ENCODE assay signal across 9 cellular contexts in the genomic region with DNA sequence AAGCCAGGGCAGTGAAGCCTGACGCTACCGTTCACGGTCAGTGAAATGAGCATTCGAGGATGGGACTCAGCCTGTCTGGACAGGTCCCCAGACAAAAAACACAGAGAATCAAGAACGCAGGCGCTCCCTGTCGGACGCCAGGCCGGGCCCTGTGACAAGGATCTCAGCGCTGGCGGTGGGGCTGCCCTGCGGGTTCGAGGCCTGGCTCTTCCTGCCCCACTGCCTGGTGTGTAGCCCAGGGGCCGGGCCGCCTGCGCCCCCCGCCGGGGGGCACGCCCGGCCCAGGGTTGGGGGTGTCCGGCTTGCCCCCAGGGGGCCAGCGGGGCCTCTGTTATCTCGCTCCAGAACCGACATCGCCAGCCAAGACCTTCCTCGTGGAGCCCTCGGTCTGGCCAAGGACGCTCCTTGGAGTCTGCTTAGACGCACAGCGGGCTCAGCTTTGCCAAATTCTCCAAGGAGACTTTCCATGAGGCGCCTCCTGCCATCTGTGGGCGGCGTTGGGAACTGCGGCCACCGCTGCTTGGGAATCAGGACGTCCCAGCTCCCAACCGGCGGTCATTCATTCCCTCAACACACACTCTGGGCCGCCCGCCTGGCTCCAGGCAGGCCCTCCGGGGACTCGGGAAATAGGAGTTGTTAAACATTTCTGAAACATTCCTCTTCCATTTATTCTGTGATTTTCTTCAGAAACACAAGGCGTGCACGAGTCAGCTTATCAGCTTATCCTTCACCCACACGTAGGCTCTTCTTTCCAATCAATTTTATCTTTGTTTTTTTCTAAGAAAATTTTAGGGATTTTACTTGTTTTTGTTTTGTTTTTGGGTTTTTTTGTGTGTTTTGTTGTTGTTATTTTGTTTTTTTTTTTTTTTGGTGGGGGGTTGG. TPM values are rescaled to one million over a fixed set of nuclear protein-coding genes. Genes with fewer than 3 reads are reported as not detected.
DNase-seq lines count a peak whose midpoint lies in the region; ATAC-seq and TF ChIP-seq lines count a peak whose summit lies in the region.
"Had no signal": no experiment of that assay in that cellular context is flagged by ENCODE, and none has a peak within 500 bp of the region (broad histone marks: within the 10 kb centered on the region; RNA-seq: fewer than 3 reads in every experiment).

No MANE protein-coding gene starts in this region.

- no peaks in the 10 kb centered on the region for H3K9me1 ChIP-seq in IMR-90 (ENCODE audit: insufficient read depth, low read length)

- BruUV-seq in IMR-90 (replicated peaks; lab: Mats Ljungman, UMichigan) = no TSS peak

- no peak overlapping the region for H3K14ac ChIP-seq in IMR-90 (replicated peaks; ENCODE audit: low read depth, low read length)

- ATAC-seq in IMR-90 (ENCODE audit: low read depth) (peak; percentile 96), HG03280 (IDR thresholded peaks at IDR 0.05; ENCODE audit: unreplicated experiment) (no peak)

- H2BK20ac ChIP-seq in IMR-90 (ENCODE audit: low read depth, low read length) = no peak overlapping the region

- no peak overlapping the region for H3K23ac ChIP-seq in IMR-90 (ENCODE audit: low read depth, low read length)

- no peak for TF ChIP-seq POLR2A in IMR-90 (IDR thresholded peaks at IDR 0.05; ENCODE audit: low read depth, low read length)

- H3K9me3 Mint-ChIP-seq in neural crest cell = no peaks in the 10 kb centered on the region
- no peaks in the 10 kb centered on the region for H3K9me3 Mint-ChIP-seq in activated T-helper 2 cell treated with anti-CD3 and anti-CD28 coated beads, Interferon-gamma antibody, Interleukin-2, Interleukin-4, amounts not matched to agents 10 μg/mL and 5 μg/mL and 100 μg/mL, durations not matched to agents 14 hours and 24 hours and 36 hours
- H3K9me3 Mint-ChIP-seq: dendritic cell treated with granulocyte-macrophage colony-stimulating factor and Interleukin-4, amounts not matched to agents 40 ng/mL and 50 ng/mL, for 4 days had no signal

- H2AK9ac ChIP-seq in IMR-90 (replicated peaks; ENCODE audit: low read depth, low read length, poor library complexity) = no peak overlapping the region

- no peaks in the 10 kb centered on the region for H3K4me1 ChIP-seq in IMR-90 (ENCODE audit: control insufficient read depth, insufficient read depth, low read length)

- dilution Hi-C loops in IMR-90 (cut with HindIII; ENCODE audit: low sequenced_read_pairs, unreplicated experiment) = no loop called here

- no peak overlapping the region for H3K27ac Mint-ChIP-seq in neural crest cell (ENCODE audit: unreplicated experiment)
- H3K27ac Mint-ChIP-seq in activated T-helper 2 cell treated with anti-CD3 and anti-CD28 coated beads, Interferon-gamma antibody, Interleukin-2, Interleukin-4, amounts not matched to agents 10 μg/mL and 5 μg/mL and 100 μg/mL, durations not matched to agents 14 hours and 24 hours and 36 hours = no peak overlapping the region
- H3K27ac Mint-ChIP-seq: dendritic cell treated with granulocyte-macrophage colony-stimulating factor and Interleukin-4, amounts not matched to agents 40 ng/mL and 50 ng/mL, for 4 days had no signal

- H3K56ac ChIP-seq in IMR-90 (ENCODE audit: extremely low read depth, insufficient read depth, low read length) = no peak overlapping the region

- H2AFZ ChIP-seq in IMR-90 (replicated peaks; ENCODE audit: low read length, poor library complexity) = no peak overlapping the region

- H3K18ac ChIP-seq in IMR-90 (ENCODE audit: low read depth, low read length) = no peak overlapping the region

- H3K36me3 ChIP-seq in IMR-90 (ENCODE audit: control insufficient read depth, insufficient read depth, low read length) = no peaks in the 10 kb centered on the region
- H3K36me3 ChIP-seq in SK-N-MC (ENCODE audit: insufficient read depth, low read length) = no peaks in the 10 kb centered on the region

- peaks cover 57% of the 10 kb centered on the region for H3K27me3 ChIP-seq in IMR-90 (ENCODE audit: control insufficient read depth, insufficient read depth, low read length)

- no peak overlapping the region for H3K4ac ChIP-seq in IMR-90 (ENCODE audit: low read depth, low read length)

- intact Hi-C loops in IMR-90 (cut with micrococcal nuclease) = loop anchor here (1.0 kb wide), 2 partner anchors 166 to 495 kb away; no protein-coding TSS in a partner anchor
- intact Hi-C loops in activated T-helper 2 cell treated with anti-CD3 and anti-CD28 coated beads, Interferon-gamma antibody, Interleukin-2, Interleukin-4, amounts not matched to agents 10 μg/mL and 5 μg/mL and 100 μg/mL, durations not matched to agents 14 hours and 24 hours and 36 hours (cut with micrococcal nuclease) = no loop called here

- H3K4me2 ChIP-seq in IMR-90 (ENCODE audit: low read depth, low read length) = no peak overlapping the region

- CTCF ChIA-PET in IMR-90 (lab: Yijun Ruan, JAX) = interaction anchor here (0.6 to 6.9 kb wide), 7 partner anchors 9 to 496 kb away, joined by 3 to 61 read pairs (median 4); no protein-coding TSS in a partner anchor

- no peak overlapping the region for H4K91ac ChIP-seq in IMR-90 (ENCODE audit: insufficient read depth, low read depth, low read length)

- peak; percentile 80 for TF ChIP-seq RAD21 in IMR-90 (IDR thresholded peaks at IDR 0.05; ENCODE audit: low read length)

- no peak overlapping the region for H2BK120ac ChIP-seq in IMR-90 (ENCODE audit: low read depth, low read length)

- H3K4me1 Mint-ChIP-seq in neural crest cell = peaks cover 9% of the 10 kb centered on the region
- H3K4me1 Mint-ChIP-seq in activated T-helper 2 cell treated with anti-CD3 and anti-CD28 coated beads, Interferon-gamma antibody, Interleukin-2, Interleukin-4, amounts not matched to agents 10 μg/mL and 5 μg/mL and 100 μg/mL, durations not matched to agents 14 hours and 24 hours and 36 hours (ENCODE audit: low read depth) = peaks cover 2% of the 10 kb centered on the region

- WGBS in IMR-90 (ENCODE audit: extremely low coverage in 2 of 2, insufficient read length in 1 of 2), 2 experiments = 41% methylated on average over 17 of the region's 45 CpGs; no CpG with 5 or more reads in 1 of the 2 experiments

- no peaks in the 10 kb centered on the region for H3K36me3 Mint-ChIP-seq in neural crest cell (ENCODE audit: low read depth)
- H3K36me3 Mint-ChIP-seq in activated T-helper 2 cell treated with anti-CD3 and anti-CD28 coated beads, Interferon-gamma antibody, Interleukin-2, Interleukin-4, amounts not matched to agents 10 μg/mL and 5 μg/mL and 100 μg/mL, durations not matched to agents 14 hours and 24 hours and 36 hours (ENCODE audit: low read depth) = no peaks in the 10 kb centered on the region

- H3K4me3 ChIP-seq in IMR-90 (ENCODE audit: insufficient read depth, low read depth, low read length) = no peak overlapping the region
- peak overlapping the region; percentile 74 for H3K4me3 ChIP-seq in SK-N-MC
- H3K4me3 ChIP-seq in fibroblast of the aortic adventitia (ENCODE audit: low read depth, low read length) = no peak overlapping the region

- DNase-seq in NOMO-1 (lab: John Stamatoyannopoulos, UW; ENCODE audit: unreplicated experiment in 2 of 2) = peak; percentile 4 to 23
- no peak for DNase-seq in NOMO-1 treated with dmso at 0.1 percent for 144 hours (lab: John Stamatoyannopoulos, UW; ENCODE audit: unreplicated experiment)
- DNase-seq in IMR-90 = peak; percentile 69
- DNase-seq in SK-N-MC (ENCODE audit: low read depth, low spot score) = peak; percentile 64
- peak; percentile 94 for DNase-seq in fibroblast of the aortic adventitia (ENCODE audit: low read depth)
- peak; percentile 89 for DNase-seq in neural crest cell (ENCODE audit: low read depth, low spot score)
- no peak for DNase-seq in activated T-helper 2 cell treated with anti-CD3 and anti-CD28 coated beads, Interferon-gamma antibody, Interleukin-2, Interleukin-4, amounts not matched to agents 10 μg/mL and 5 μg/mL and 100 μg/mL, durations not matched to agents 14 hours and 24 hours and 36 hours (ENCODE audit: low spot score)

- no peaks in the 10 kb centered on the region for H3K79me1 ChIP-seq in IMR-90 (ENCODE audit: low read depth in 1 of 2, low read length in 2 of 2)

- H3K9me3 ChIP-seq in IMR-90 (ENCODE audit: control insufficient read depth, insufficient read depth, low read length) (0 out of 2 replicates have a peak, but pooled peaks cover 2% of the 10 kb centered on the region), SK-N-MC (ENCODE audit: low read depth, low read length) (no peaks in the 10 kb centered on the region)

- peaks cover 54% of the 10 kb centered on the region for H3K27me3 Mint-ChIP-seq in neural crest cell (ENCODE audit: low read depth)
- H3K27me3 Mint-ChIP-seq in activated T-helper 2 cell treated with anti-CD3 and anti-CD28 coated beads, Interferon-gamma antibody, Interleukin-2, Interleukin-4, amounts not matched to agents 10 μg/mL and 5 μg/mL and 100 μg/mL, durations not matched to agents 14 hours and 24 hours and 36 hours (ENCODE audit: low read depth) = peaks cover 61% of the 10 kb centered on the region

- H4K5ac ChIP-seq in IMR-90 (ENCODE audit: low read depth, low read length) = no peak overlapping the region

- in situ Hi-C loops in IMR-90 (cut with MboI; ENCODE audit: low sequenced_read_pairs) = loop anchor here (25.0 kb wide), 1 partner anchor 491 kb away; no protein-coding TSS in a partner anchor

- TF ChIP-seq CTCF in IMR-90 (conservative IDR thresholded peaks at IDR 0.05; ENCODE audit: low read depth, low read length) (peak; percentile 73), fibroblast of the aortic adventitia (IDR thresholded peaks at IDR 0.05; ENCODE audit: insufficient read depth, low read length) (peak; percentile 99), neural crest cell (conservative IDR thresholded peaks at IDR 0.05) (peak; percentile 92)

- H4K8ac ChIP-seq in IMR-90 (ENCODE audit: low read depth in 2 of 2, low read length in 2 of 2) = no peak overlapping the region

- POLR2A ChIA-PET in IMR-90 (lab: Charles Lee; ENCODE audit: unreplicated experiment) = no interaction called here

- H3K4me3 Mint-ChIP-seq in neural crest cell = peak overlapping the region; percentile 31
- no peak overlapping the region for H3K4me3 Mint-ChIP-seq in activated T-helper 2 cell treated with anti-CD3 and anti-CD28 coated beads, Interferon-gamma antibody, Interleukin-2, Interleukin-4, amounts not matched to agents 10 μg/mL and 5 μg/mL and 100 μg/mL, durations not matched to agents 14 hours and 24 hours and 36 hours (ENCODE audit: low read depth)
- H3K4me3 Mint-ChIP-seq: dendritic cell treated with granulocyte-macrophage colony-stimulating factor and Interleukin-4, amounts not matched to agents 40 ng/mL and 50 ng/mL, for 4 days had no signal

- no peak overlapping the region for H2AK5ac ChIP-seq in IMR-90 (ENCODE audit: low read depth, low read length)

- no peak overlapping the region for H2BK5ac ChIP-seq in IMR-90 (ENCODE audit: low read depth, low read length, poor library complexity, severe bottlenecking)

- H3K27ac ChIP-seq in IMR-90 (ENCODE audit: insufficient read depth, low read length) = no peak overlapping the region
- H3K27ac ChIP-seq in SK-N-MC = peak overlapping the region; percentile 100

- no peaks in the 10 kb centered on the region for H4K20me1 ChIP-seq in IMR-90 (ENCODE audit: insufficient read depth, low read length)

- no peak overlapping the region for H2BK15ac ChIP-seq in IMR-90 (ENCODE audit: low read depth, low read length)

- H3K9ac ChIP-seq in IMR-90 (ENCODE audit: low read depth, low read length) (no peak overlapping the region), SK-N-MC (ENCODE audit: insufficient read length) (peak overlapping the region; percentile 64)

RNA-seq across cellular contexts. Expression of a gene that starts 11.3 kb away (rescaled TPM):
- total RNA-seq in IMR-90 (2012; rRNA removed) (under 0.01 TPM in 2 replicates), fibroblast of the aortic adventitia (ENCODE audit: low replicate concordance) (0.45 TPM in 1 of 2 replicates, not detected in the other), neural crest cell (not detected in 2 replicates)
- polyA plus RNA-seq in IMR-90 (2012; rRNA removed) = 0.03 TPM in 1 of 2 replicates, not detected in the other
- 0.02 TPM in 2 replicates for polyA plus RNA-seq in IMR-90 (2012; cell fraction: cytosol; rRNA removed)
- 0.16 TPM in 2 replicates for polyA plus RNA-seq in IMR-90 (2012; cell fraction: nucleus; rRNA removed; ENCODE audit: low replicate concordance)
- total RNA-seq in activated T-helper 2 cell treated with anti-CD3 and anti-CD28 coated beads, Interferon-gamma antibody, Interleukin-2, Interleukin-4, amounts not matched to agents 10 μg/mL and 5 μg/mL and 100 μg/mL, durations not matched to agents 14 hours and 24 hours and 36 hours = not detected in 2 replicates

Comparison
In these comparisons a context has a peak if more than half of its experiments do, and no peak if none do; other contexts are left out.
1. DNase-seq: peak in NOMO-1 (2 of 2), IMR-90 (single experiment), SK-N-MC (single experiment), fibroblast of the aortic adventitia (single experiment) and neural crest cell (single experiment); none in NOMO-1 treated with dmso at 0.1 percent for 144 hours (single experiment) and activated T-helper 2 cell treated with anti-CD3 and anti-CD28 coated beads, Interferon-gamma antibody, Interleukin-2, Interleukin-4, amounts not matched to agents 10 μg/mL and 5 μg/mL and 100 μg/mL, durations not matched to agents 14 hours and 24 hours and 36 hours (single experiment).
2. Peak in every context shown above with its lines, with median percentiles within 50 percentile points of each other: CTCF ChIP-seq.